Comparison of ENCODE assay signal across 8 cellular contexts in the genomic region with DNA sequence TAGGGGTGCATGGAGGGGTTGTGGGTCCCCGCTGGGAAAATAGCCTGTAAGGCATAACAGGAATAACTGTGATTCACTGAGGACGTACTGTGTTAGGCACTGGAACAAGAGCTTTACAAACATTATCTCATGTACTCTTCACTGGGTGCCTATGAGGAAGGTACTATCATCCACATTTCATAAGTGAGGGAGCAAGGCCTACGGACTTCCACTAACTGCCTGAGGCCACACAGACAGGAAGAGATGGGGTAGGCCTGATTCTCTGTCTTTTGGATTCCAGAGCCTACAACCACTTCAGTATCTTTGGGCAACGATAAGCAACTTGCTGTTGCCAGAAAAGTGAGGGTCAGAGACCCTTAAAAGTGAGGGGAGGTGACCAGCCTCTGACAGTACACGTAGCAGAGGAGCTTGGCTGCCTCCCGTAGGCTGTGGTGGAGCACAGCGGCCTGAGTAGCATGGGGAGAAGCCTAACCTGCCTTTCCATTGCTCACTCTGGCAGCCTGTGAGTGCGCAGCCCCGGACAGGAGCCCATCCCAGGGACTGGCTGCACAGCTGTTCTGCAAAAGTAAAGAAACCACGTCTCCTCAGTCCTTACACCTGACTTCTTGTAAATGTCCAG. TPM values are rescaled to one million over a fixed set of nuclear protein-coding genes. Genes with fewer than 3 reads are reported as not detected.
DNase-seq lines count a peak whose midpoint lies in the region; ATAC-seq, FAIRE-seq and TF ChIP-seq lines count a peak whose summit lies in the region.

No MANE protein-coding gene starts in this region.

- intact Hi-C loops in mucosa of descending colon (cut with DNase I, micrococcal nuclease): no loop called here

- TF ChIP-seq CTCF in astrocyte of the spinal cord (IDR thresholded peaks at IDR 0.05; ENCODE audit: low read depth, low read length) (peak; percentile 59), mucosa of descending colon (IDR thresholded peaks at IDR 0.05) (no peak)

- no peaks in the 10 kb centered on the region for H3K9me3 ChIP-seq in mucosa of descending colon

- peak; percentile 17 for DNase-seq in GM03348 (ENCODE audit: low spot score)
- peak; percentile 24 for DNase-seq in LHCN-M2 (ENCODE audit: low read depth)
- DNase-seq in astrocyte of the spinal cord (ENCODE audit: low read depth, low spot score): no peak
- no peak for DNase-seq in mucosa of descending colon
- DNase-seq in foreskin melanocyte: no peak
- no peak for DNase-seq in frontal cortex (ENCODE audit: low spot score in 2 of 2)
- no peak for DNase-seq in caudate nucleus (lab: John Stamatoyannopoulos, UW)

- no peak overlapping the region for H3K4me3 ChIP-seq in astrocyte of the spinal cord (ENCODE audit: low read depth, low read length)
- H3K4me3 ChIP-seq in mucosa of descending colon: no peak overlapping the region

- no peaks in the 10 kb centered on the region for H3K4me1 ChIP-seq in mucosa of descending colon (ENCODE audit: low read depth)

- FAIRE-seq in frontal cortex (lab: Jason Lieb, UNC): no peak

- no peak overlapping the region for H3K27ac ChIP-seq in caudate nucleus (ENCODE audit: low read depth, low read length)

- in situ Hi-C loops in astrocyte of the spinal cord (cut with HindIII; ENCODE audit: low sequenced_read_pairs): no loop called here

- no peaks in the 10 kb centered on the region for H3K36me3 ChIP-seq in mucosa of descending colon (ENCODE audit: low read depth)

- ATAC-seq in mucosa of descending colon (peak; percentile 25), GM21717 (IDR thresholded peaks at IDR 0.05; ENCODE audit: unreplicated experiment) (no peak)

RNA-seq across cellular contexts. Expression of gene PSMB1, which starts 30.4 kb away (rescaled TPM):
- 280 and 297 TPM in 2 replicates for total RNA-seq in LHCN-M2 (2014; rRNA removed)
- 300 TPM for polyA plus RNA-seq in LHCN-M2 (2012)
- 100 to 1,000 TPM; 107 to 150 (median 124) TPM for total RNA-seq in mucosa of descending colon
- total RNA-seq in frontal cortex: 220 TPM

RNA-seq across cellular contexts. Expression of gene TBP, which starts 31.5 kb away (rescaled TPM):
- total RNA-seq in LHCN-M2 (2014; rRNA removed) (19.2 and 21.4 TPM in 2 replicates), mucosa of descending colon (10 to 100 TPM; 12.9 to 15.1 (median 13.4) TPM), frontal cortex (15.5 TPM)
- 7.5 TPM for polyA plus RNA-seq in LHCN-M2 (2012)

Comparison
In these comparisons a context has a peak if more than half of its experiments do, and no peak if none do; other contexts are left out.
1. DNase-seq: peak in GM03348 (single experiment) and LHCN-M2 (single experiment); none in astrocyte of the spinal cord (single experiment), mucosa of descending colon (0 of 3), foreskin melanocyte (single experiment), frontal cortex (0 of 2) and caudate nucleus (0 of 61).